In the genomic region with DNA sequence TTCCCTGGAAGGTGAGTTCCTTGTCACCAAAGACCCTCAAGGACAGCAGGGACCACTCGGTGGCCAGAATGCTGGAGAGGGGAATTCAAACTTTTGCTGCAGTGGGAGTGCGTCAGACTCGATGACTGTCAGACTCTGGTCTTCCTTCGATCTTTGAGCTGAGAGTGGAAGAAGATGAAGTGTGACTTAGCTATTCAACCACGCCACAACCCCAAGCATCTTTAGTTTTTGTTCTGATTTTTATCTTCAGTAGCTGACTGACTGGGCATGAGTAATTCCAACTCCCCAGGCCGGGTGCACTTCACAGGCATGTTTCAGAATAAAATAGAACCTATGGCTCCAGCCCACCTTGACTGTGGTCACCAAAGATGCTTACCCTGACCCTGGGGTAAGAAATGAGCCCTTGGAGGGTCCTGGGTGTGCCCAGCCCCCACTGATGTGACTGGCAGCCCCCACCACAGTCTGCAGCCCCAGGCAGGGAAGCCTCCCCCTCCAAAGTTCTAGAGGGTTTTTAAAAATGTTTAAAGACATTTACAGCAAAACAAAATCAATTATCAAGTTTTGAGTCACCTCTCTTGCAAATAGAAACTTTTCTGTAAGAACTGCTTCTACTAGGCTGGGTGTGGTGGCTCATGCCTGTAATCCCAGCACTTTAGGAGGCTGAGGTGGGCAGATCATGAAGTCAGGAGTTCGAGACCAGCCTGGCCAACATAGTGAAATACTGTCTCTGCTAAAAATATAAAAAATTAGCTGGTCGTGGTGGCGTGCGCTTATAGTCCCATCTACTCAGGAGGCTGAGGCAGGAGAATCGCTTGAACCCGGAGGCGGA, we compare ENCODE assay signal across 9 cellular contexts. TPM values are rescaled to one million over a fixed set of nuclear protein-coding genes. Genes with fewer than 3 reads are reported as not detected.
A peak's percentile ranks its signal among the peaks of the same experiment; 100 is the strongest.
DNase-seq lines count a peak whose midpoint lies in the region; ATAC-seq and TF ChIP-seq lines count a peak whose summit lies in the region.
"Had no signal": no experiment of that assay in that cellular context is flagged by ENCODE, and none has a peak within 500 bp of the region (broad histone marks: within the 10 kb centered on the region; RNA-seq: fewer than 3 reads in every experiment).

No MANE protein-coding gene starts in this region.

- no peaks in the 10 kb centered on the region for H3K36me3 ChIP-seq in Panc1 (ENCODE audit: control insufficient read depth, insufficient read depth, low read length)

- CTCF ChIA-PET in Panc1 (lab: Charles Lee), result no interaction called here

- peak; percentile 48 for ATAC-seq in GM21381 (IDR thresholded peaks at IDR 0.05; ENCODE audit: unreplicated experiment)
- peak; percentile 66 for ATAC-seq in Panc1
- no peak for ATAC-seq in HG03457 (IDR thresholded peaks at IDR 0.05; ENCODE audit: unreplicated experiment)

- H3K9me3 ChIP-seq in Panc1 (ENCODE audit: control insufficient read depth, insufficient read depth, low read depth, low read length), result no peaks in the 10 kb centered on the region

- no TSS peak for BruUV-seq in Panc1 (replicated peaks; lab: Mats Ljungman, UMichigan)

- TF ChIP-seq CTCF in Panc1 (IDR thresholded peaks at IDR 0.05) (no peak), choroid plexus epithelial cell (conservative IDR thresholded peaks at IDR 0.05; ENCODE audit: low read depth, low read length) (no peak)

- DNase-seq in Panc1 (ENCODE audit: low read depth, low spot score) (no peak), choroid plexus epithelial cell (ENCODE audit: low read depth) (peak; percentile 70), medulla oblongata (ENCODE audit: extremely low spot score) (no peak), mucosa of gallbladder (ENCODE audit: low spot score) (no peak), COLO668 (lab: John Stamatoyannopoulos, UW; ENCODE audit: unreplicated experiment) (no peak)
- DNase-seq in stimulated activated CD8-positive, alpha-beta memory T cell treated with anti-CD3 and anti-CD28 coated beads, Interleukin-2, amount 100 ng/mL, for 48 hours (ENCODE audit: low read depth in 2 of 2), result peak; percentile 41 to 67

- intact Hi-C loops in Panc1 (cut with micrococcal nuclease; ENCODE audit: unreplicated experiment), result no loop called here

- in situ Hi-C loops in Panc1 (cut with HindIII; ENCODE audit: low pct_unique_long_range_greater_than_20kb, low sequenced_read_pairs), result no loop called here

- H3K4me3 ChIP-seq in Panc1 (ENCODE audit: low read depth in 2 of 2, low read length in 2 of 2) (peak overlapping the region in 1 of 2 experiments; percentile 37; a peak in 2 of 4 replicates), choroid plexus epithelial cell (ENCODE audit: low read depth, low read length) (no peak overlapping the region)
- H3K4me3 ChIP-seq: SK-N-MC had no signal

- H3K4me1 ChIP-seq in Panc1 (ENCODE audit: control insufficient read depth, insufficient read depth, low read length), result peaks cover 70% of the 10 kb centered on the region

- H3K27ac ChIP-seq in Panc1 (ENCODE audit: low read length), result peak overlapping the region; percentile 99
- H3K27ac ChIP-seq: SK-N-MC had no signal

- no peaks in the 10 kb centered on the region for H3K27me3 ChIP-seq in Panc1 (ENCODE audit: control insufficient read depth, insufficient read depth, low read length)

- POLR2A ChIA-PET in Panc1 (lab: Charles Lee), result interaction anchor here (0.6 to 0.8 kb wide), 2 partner anchors 17 to 18 kb away, joined by 3 read pairs; no protein-coding TSS in a partner anchor

RNA-seq across cellular contexts. Expression of gene YWHAQ, which starts 24.9 kb away (rescaled TPM):
- total RNA-seq in Panc1 (2021; ENCODE audit: unreplicated experiment) (683 TPM), mucosa of gallbladder (250 TPM)
- polyA plus RNA-seq in Panc1 (2012; ENCODE audit: insufficient read length), result 719 TPM

Comparison
In these comparisons a context has a peak if more than half of its experiments do, and no peak if none do; other contexts are left out.
1. DNase-seq: peak in choroid plexus epithelial cell (single experiment) and stimulated activated CD8-positive, alpha-beta memory T cell treated with anti-CD3 and anti-CD28 coated beads, Interleukin-2, amount 100 ng/mL, for 48 hours (2 of 2); none in Panc1 (single experiment), medulla oblongata (single experiment), mucosa of gallbladder (single experiment) and COLO668 (single experiment).